Comparison of ENCODE assay signal across 1 cellular context in genomic region chr2:197246405-197246804, GRCh38.
TF ChIP-seq lines count a peak whose summit lies in the region.

No MANE protein-coding gene starts in this region.

TF ChIP-seq in HepG2, 621 proteins besides CTCF, POLR2A, EP300 and RAD21:
- TF ChIP-seq ZNF12 (CRISPR knock-in tag; IDR thresholded peaks at IDR 0.05) (no peak), ZNF713 (CRISPR knock-in tag; IDR thresholded peaks at IDR 0.05) (no peak), KLF9 (CRISPR knock-in tag; IDR thresholded peaks at IDR 0.05; ENCODE audit: low read depth) (no peak), ZNF556 (CRISPR knock-in tag; IDR thresholded peaks at IDR 0.05; ENCODE audit: borderline replicate concordance) (no peak), KLF6 (CRISPR knock-in tag; IDR thresholded peaks at IDR 0.05) (no peak), TBX2 (CRISPR knock-in tag; IDR thresholded peaks at IDR 0.05; ENCODE audit: borderline replicate concordance) (no peak), CCAR2 (optimal IDR thresholded peaks at IDR 0.05; ENCODE audit: low read depth, low read length) (no peak), ELF1 (CRISPR knock-in tag; IDR thresholded peaks at IDR 0.05) (no peak), ZNF333 (CRISPR knock-in tag; IDR thresholded peaks at IDR 0.05; ENCODE audit: borderline replicate concordance) (no peak), JARID2 (CRISPR knock-in tag; IDR thresholded peaks at IDR 0.05; ENCODE audit: insufficient replicate concordance) (no peak), AGO2 (optimal IDR thresholded peaks at IDR 0.05; ENCODE audit: low read depth, low read length) (no peak), ZMAT5 (CRISPR knock-in tag; IDR thresholded peaks at IDR 0.05; ENCODE audit: borderline replicate concordance, low read depth) (no peak), ZMYM4 (CRISPR knock-in tag; IDR thresholded peaks at IDR 0.05) (no peak), SOX5 (CRISPR knock-in tag; IDR thresholded peaks at IDR 0.05; ENCODE audit: borderline replicate concordance) (no peak), ZNF468 (CRISPR knock-in tag; IDR thresholded peaks at IDR 0.05) (no peak), ZNF367 (CRISPR knock-in tag; IDR thresholded peaks at IDR 0.05; ENCODE audit: borderline replicate concordance) (no peak)
- TF ChIP-seq, protein P1, sequence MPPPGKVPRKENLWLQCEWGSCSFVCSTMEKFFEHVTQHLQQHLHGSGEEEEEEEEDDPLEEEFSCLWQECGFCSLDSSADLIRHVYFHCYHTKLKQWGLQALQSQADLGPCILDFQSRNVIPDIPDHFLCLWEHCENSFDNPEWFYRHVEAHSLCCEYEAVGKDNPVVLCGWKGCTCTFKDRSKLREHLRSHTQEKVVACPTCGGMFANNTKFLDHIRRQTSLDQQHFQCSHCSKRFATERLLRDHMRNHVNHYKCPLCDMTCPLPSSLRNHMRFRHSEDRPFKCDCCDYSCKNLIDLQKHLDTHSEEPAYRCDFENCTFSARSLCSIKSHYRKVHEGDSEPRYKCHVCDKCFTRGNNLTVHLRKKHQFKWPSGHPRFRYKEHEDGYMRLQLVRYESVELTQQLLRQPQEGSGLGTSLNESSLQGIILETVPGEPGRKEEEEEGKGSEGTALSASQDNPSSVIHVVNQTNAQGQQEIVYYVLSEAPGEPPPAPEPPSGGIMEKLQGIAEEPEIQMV (CRISPR knock-in tag; IDR thresholded peaks at IDR 0.05; ENCODE audit: low read depth) = no peak
- TF ChIP-seq, protein P2, sequence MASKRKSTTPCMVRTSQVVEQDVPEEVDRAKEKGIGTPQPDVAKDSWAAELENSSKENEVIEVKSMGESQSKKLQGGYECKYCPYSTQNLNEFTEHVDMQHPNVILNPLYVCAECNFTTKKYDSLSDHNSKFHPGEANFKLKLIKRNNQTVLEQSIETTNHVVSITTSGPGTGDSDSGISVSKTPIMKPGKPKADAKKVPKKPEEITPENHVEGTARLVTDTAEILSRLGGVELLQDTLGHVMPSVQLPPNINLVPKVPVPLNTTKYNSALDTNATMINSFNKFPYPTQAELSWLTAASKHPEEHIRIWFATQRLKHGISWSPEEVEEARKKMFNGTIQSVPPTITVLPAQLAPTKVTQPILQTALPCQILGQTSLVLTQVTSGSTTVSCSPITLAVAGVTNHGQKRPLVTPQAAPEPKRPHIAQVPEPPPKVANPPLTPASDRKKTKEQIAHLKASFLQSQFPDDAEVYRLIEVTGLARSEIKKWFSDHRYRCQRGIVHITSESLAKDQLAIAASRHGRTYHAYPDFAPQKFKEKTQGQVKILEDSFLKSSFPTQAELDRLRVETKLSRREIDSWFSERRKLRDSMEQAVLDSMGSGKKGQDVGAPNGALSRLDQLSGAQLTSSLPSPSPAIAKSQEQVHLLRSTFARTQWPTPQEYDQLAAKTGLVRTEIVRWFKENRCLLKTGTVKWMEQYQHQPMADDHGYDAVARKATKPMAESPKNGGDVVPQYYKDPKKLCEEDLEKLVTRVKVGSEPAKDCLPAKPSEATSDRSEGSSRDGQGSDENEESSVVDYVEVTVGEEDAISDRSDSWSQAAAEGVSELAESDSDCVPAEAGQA (IDR thresholded peaks at IDR 0.05; ENCODE audit: low read depth) = no peak
- TF ChIP-seq, protein P2 (CRISPR knock-in tag; IDR thresholded peaks at IDR 0.05; ENCODE audit: borderline replicate concordance) = no peak
